ENCODE assay signal across 22 cellular contexts in the genomic region with DNA sequence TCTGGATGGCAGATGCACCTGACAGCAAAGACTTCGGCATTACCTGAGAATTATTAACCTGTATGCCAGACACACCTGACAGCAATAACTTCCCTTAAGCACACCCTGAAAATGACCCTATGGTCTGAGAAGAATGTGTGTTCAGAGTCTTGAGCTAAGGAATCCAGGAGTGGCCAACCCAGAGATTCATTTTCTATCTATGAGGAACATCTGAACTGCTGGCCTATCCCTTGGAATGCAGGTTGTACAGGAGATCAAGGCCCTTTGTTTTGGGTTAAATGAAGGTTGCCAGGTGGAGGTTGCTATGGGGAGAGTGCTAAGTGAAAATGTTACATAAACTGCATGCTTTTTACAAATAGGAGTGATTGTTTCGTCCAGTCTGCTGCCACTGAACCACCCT.
DNase-seq lines count a peak whose midpoint lies in the region; ATAC-seq and TF ChIP-seq lines count a peak whose summit lies in the region.
"Had no signal": no experiment of that assay in that cellular context is flagged by ENCODE, and none has a peak within 500 bp of the region (broad histone marks: within the 10 kb centered on the region; RNA-seq: fewer than 3 reads in every experiment).

No MANE protein-coding gene starts in this region.

- H3K4me1 Mint-ChIP-seq in type B pancreatic cell (ENCODE audit: unreplicated experiment) (peaks cover 9% of the 10 kb centered on the region), T-helper 17 cell (no peaks in the 10 kb centered on the region)
- no peaks in the 10 kb centered on the region for H3K4me1 Mint-ChIP-seq in T-helper 2 cell treated with Interferon-gamma antibody and Interleukin-4, amounts not matched to agents 5 μg/mL and 100 μg/mL, for 36 hours (ENCODE audit: low read depth)
- H3K4me1 Mint-ChIP-seq: CD4-positive, CD25-positive, alpha-beta regulatory T cell; CD8-positive, alpha-beta memory T cell; IgD-negative memory B cell had no signal

- H3K27ac Mint-ChIP-seq in type B pancreatic cell (peak overlapping the region; percentile 99), T-helper 17 cell (no peak overlapping the region)
- H3K27ac Mint-ChIP-seq in T-helper 2 cell treated with Interferon-gamma antibody and Interleukin-4, amounts not matched to agents 5 μg/mL and 100 μg/mL, for 36 hours: no peak overlapping the region
- H3K27ac Mint-ChIP-seq: CD4-positive, CD25-positive, alpha-beta regulatory T cell; CD8-positive, alpha-beta memory T cell; GM23338; HFFc6; IgD-negative memory B cell had no signal

- no peaks in the 10 kb centered on the region for H3K27me3 Mint-ChIP-seq in type B pancreatic cell
- H3K27me3 Mint-ChIP-seq in T-helper 17 cell: no peaks in the 10 kb centered on the region
- no peaks in the 10 kb centered on the region for H3K27me3 Mint-ChIP-seq in T-helper 2 cell treated with Interferon-gamma antibody and Interleukin-4, amounts not matched to agents 5 μg/mL and 100 μg/mL, for 36 hours (ENCODE audit: low read depth)
- H3K27me3 Mint-ChIP-seq: CD4-positive, CD25-positive, alpha-beta regulatory T cell; CD8-positive, alpha-beta memory T cell had no signal

- H3K4me2 ChIP-seq in hepatocyte (no peak overlapping the region), trophoblast cell (ENCODE audit: low read length) (no peak overlapping the region)
- H3K4me2 ChIP-seq: GM23338 had no signal

- H2BK12ac ChIP-seq in trophoblast cell (ENCODE audit: low read length): no peak overlapping the region

- no peak overlapping the region for H2AK5ac ChIP-seq in trophoblast cell (ENCODE audit: low read length)

- H3K4me3 ChIP-seq in hepatocyte (no peak overlapping the region), trophoblast cell (ENCODE audit: low read depth, low read length) (no peak overlapping the region)
- H3K4me3 ChIP-seq: GM23338 had no signal

- H3K27me3 ChIP-seq in hepatocyte (no peaks in the 10 kb centered on the region), trophoblast cell (ENCODE audit: insufficient read depth, low read length) (no peaks in the 10 kb centered on the region)
- H3K27me3 ChIP-seq: BE2C had no signal

- no peaks in the 10 kb centered on the region for H3K9me3 ChIP-seq in hepatocyte (ENCODE audit: low read depth)
- no peaks in the 10 kb centered on the region for H3K9me3 ChIP-seq in trophoblast cell (ENCODE audit: insufficient read depth, low read depth, low read length)
- no peaks in the 10 kb centered on the region for H3K9me3 ChIP-seq in T-helper 17 cell (ENCODE audit: control insufficient read depth, low read length, poor library complexity, severe bottlenecking)
- H3K9me3 ChIP-seq: BE2C had no signal

- WGBS in hepatocyte (ENCODE audit: low lambda C conversion rate, missing lambda C conversion rate): 76% methylated on average over 2 of the region's 2 CpGs
- no CpG with 5 or more reads among the region's 2 CpGs for WGBS in trophoblast cell (ENCODE audit: extremely low coverage, insufficient coverage, insufficient read length)

- peaks cover 8% of the 10 kb centered on the region for H3K9me3 Mint-ChIP-seq in type B pancreatic cell
- H3K9me3 Mint-ChIP-seq in T-helper 2 cell treated with Interferon-gamma antibody and Interleukin-4, amounts not matched to agents 5 μg/mL and 100 μg/mL, for 36 hours: no peaks in the 10 kb centered on the region
- H3K9me3 Mint-ChIP-seq: GM23338, IgD-negative memory B cell had no signal

- no peak overlapping the region for H4K8ac ChIP-seq in trophoblast cell (ENCODE audit: low read depth, low read length)

- H2BK120ac ChIP-seq in trophoblast cell (ENCODE audit: insufficient read depth, low read length, poor library complexity): no peak overlapping the region

- H4K20me1 ChIP-seq in hepatocyte (ENCODE audit: insufficient read depth, poor library complexity, severe bottlenecking): no peaks in the 10 kb centered on the region

- ATAC-seq in T-helper 17 cell: no peak
- ATAC-seq: GM23338, HCT116, HepG2 had no signal

- H3K36me3 ChIP-seq in hepatocyte (replicated peaks; ENCODE audit: insufficient read depth, low read depth) (no peaks in the 10 kb centered on the region), trophoblast cell (ENCODE audit: control insufficient read depth in 1 of 2, insufficient read depth in 2 of 2, low read length in 2 of 2) (no peaks in the 10 kb centered on the region)
- H3K36me3 ChIP-seq: BE2C had no signal

- H3K18ac ChIP-seq in trophoblast cell (ENCODE audit: low read length): no peak overlapping the region

- peaks cover 2% of the 10 kb centered on the region for H3K79me1 ChIP-seq in trophoblast cell (ENCODE audit: low read length)

- peak overlapping the region; percentile 12 for H3K4me3 Mint-ChIP-seq in type B pancreatic cell
- H3K4me3 Mint-ChIP-seq in T-helper 17 cell: no peak overlapping the region
- H3K4me3 Mint-ChIP-seq in T-helper 2 cell treated with Interferon-gamma antibody and Interleukin-4, amounts not matched to agents 5 μg/mL and 100 μg/mL, for 36 hours: no peak overlapping the region
- H3K4me3 Mint-ChIP-seq: CD4-positive, CD25-positive, alpha-beta regulatory T cell; CD8-positive, alpha-beta memory T cell; GM23338; HFFc6; IgD-negative memory B cell had no signal

- no peak overlapping the region for H3K4ac ChIP-seq in trophoblast cell (ENCODE audit: low read depth, low read length)

- H3K27ac ChIP-seq in hepatocyte (peak overlapping the region; percentile 91), trophoblast cell (ENCODE audit: low read depth, low read length) (no peak overlapping the region)

- no peak overlapping the region for H3K14ac ChIP-seq in trophoblast cell (ENCODE audit: low read length)

- H4K12ac ChIP-seq in trophoblast cell (ENCODE audit: low read depth, low read length): no peak overlapping the region

- TF ChIP-seq CTCF in hepatocyte (IDR thresholded peaks at IDR 0.05; ENCODE audit: poor library complexity) (no peak), type B pancreatic cell (conservative IDR thresholded peaks at IDR 0.05) (no peak)

- no peak overlapping the region for H2BK5ac ChIP-seq in trophoblast cell (ENCODE audit: low read depth, low read length, poor library complexity)

- no peak overlapping the region for H3K23ac ChIP-seq in trophoblast cell (ENCODE audit: low read length)

- DNase-seq in HT-29 (ENCODE audit: low spot score): peak; percentile 19
- peak; percentile 46 for DNase-seq in hepatocyte (ENCODE audit: low spot score)
- DNase-seq in trophoblast cell: peak; percentile 86 to 93
- no peak for DNase-seq in type B pancreatic cell (ENCODE audit: extremely low spot score, unreplicated experiment)
- DNase-seq in T-helper 17 cell: no peak
- no peak for DNase-seq in NCI-H748 treated with DMSO at 0.1 percent for 48 hours (lab: John Stamatoyannopoulos, UW)
- no peak for DNase-seq in DMS79 (lab: John Stamatoyannopoulos, UW)
- no peak for DNase-seq in T-helper 2 cell treated with Interferon-gamma antibody and Interleukin-4, amounts not matched to agents 5 μg/mL and 100 μg/mL, for 36 hours (ENCODE audit: low spot score)
- DNase-seq: ACHN; BE2C; C1 segment of cervical spinal cord; CD4-positive, CD25-positive, alpha-beta regulatory T cell; CD8-positive, alpha-beta memory T cell; COR-L47; DMS153; DMS79 treated with DMSO at 0.1 percent for 48 hours; GF-D8; HFFc6 had no signal

- H3K79me2 ChIP-seq in hepatocyte (no peaks in the 10 kb centered on the region), trophoblast cell (ENCODE audit: control insufficient read depth, insufficient read depth, low read length, poor library complexity) (no peaks in the 10 kb centered on the region)

- no peak overlapping the region for H4K91ac ChIP-seq in trophoblast cell (ENCODE audit: low read depth, low read length)

- H3K9me2 ChIP-seq in hepatocyte (replicated peaks; ENCODE audit: insufficient read depth): no peaks in the 10 kb centered on the region

- H2AFZ ChIP-seq in hepatocyte: no peak overlapping the region
- H2AFZ ChIP-seq in trophoblast cell (ENCODE audit: insufficient read depth, low read length, poor library complexity): no peak overlapping the region
- H2AFZ ChIP-seq: GM23338 had no signal

- H3K4me1 ChIP-seq in hepatocyte (ENCODE audit: insufficient read depth): no peaks in the 10 kb centered on the region
- H3K4me1 ChIP-seq in trophoblast cell (ENCODE audit: control insufficient read depth in 1 of 2, insufficient read depth in 2 of 2, low read length in 2 of 2): peaks cover 7 to 8% of the 10 kb centered on the region in 2 experiments
- H3K4me1 ChIP-seq: BE2C had no signal

- no peak overlapping the region for H3K9ac ChIP-seq in trophoblast cell (ENCODE audit: low read length)

- H3K36me3 Mint-ChIP-seq in type B pancreatic cell (peaks cover 8% of the 10 kb centered on the region), T-helper 17 cell (ENCODE audit: low read depth) (no peaks in the 10 kb centered on the region)
- H3K36me3 Mint-ChIP-seq in T-helper 2 cell treated with Interferon-gamma antibody and Interleukin-4, amounts not matched to agents 5 μg/mL and 100 μg/mL, for 36 hours (ENCODE audit: low read depth): no peaks in the 10 kb centered on the region
- H3K36me3 Mint-ChIP-seq: CD4-positive, CD25-positive, alpha-beta regulatory T cell; CD8-positive, alpha-beta memory T cell; IgD-negative memory B cell had no signal

Comparison
In these comparisons a context has a peak if more than half of its experiments do, and no peak if none do; other contexts are left out.
1. DNase-seq: peak in HT-29 (single experiment), hepatocyte (single experiment) and trophoblast cell (2 of 2); none in type B pancreatic cell (single experiment), T-helper 17 cell (0 of 3), NCI-H748 treated with DMSO at 0.1 percent for 48 hours (single experiment), DMS79 (single experiment) and T-helper 2 cell treated with Interferon-gamma antibody and Interleukin-4, amounts not matched to agents 5 μg/mL and 100 μg/mL, for 36 hours (single experiment).